Comparison of ENCODE assay signal across 9 cellular contexts in genomic region chr2:236972491-236973379, GRCh38.
A peak's percentile ranks its signal among the peaks of the same experiment; 100 is the strongest.
DNase-seq lines count a peak whose midpoint lies in the region; ATAC-seq and FAIRE-seq lines count a peak whose summit lies in the region.
"Had no signal": no experiment of that assay in that cellular context is flagged by ENCODE, and none has a peak within 500 bp of the region (broad histone marks: within the 10 kb centered on the region; RNA-seq: fewer than 3 reads in every experiment).

No MANE protein-coding gene starts in this region.

- H3K4me1 Mint-ChIP-seq in activated naive CD4-positive, alpha-beta T cell treated with anti-CD3 and anti-CD28 coated beads, Interleukin-2, amount 50 U/mL, for 24 hours: peaks cover 36% of the 10 kb centered on the region

- no peak overlapping the region for H3K4me3 Mint-ChIP-seq in activated naive CD4-positive, alpha-beta T cell treated with anti-CD3 and anti-CD28 coated beads, Interleukin-2, amount 50 U/mL, for 24 hours

- H3K36me3 Mint-ChIP-seq in activated naive CD4-positive, alpha-beta T cell treated with anti-CD3 and anti-CD28 coated beads, Interleukin-2, amount 50 U/mL, for 24 hours: no peaks in the 10 kb centered on the region

- FAIRE-seq in urothelium cell line (lab: Jason Lieb, UNC): no peak
- FAIRE-seq: islet of Langerhans had no signal

- no peak for DNase-seq in activated naive CD4-positive, alpha-beta T cell treated with Interleukin-2 at 50 U/mL for 16 hours
- DNase-seq in amniotic epithelial cell (ENCODE audit: low read depth) (peak; percentile 80), kidney glomerular epithelial cell (lab: John Stamatoyannopoulos, UW) (peak; percentile 50), urothelium cell line (ENCODE audit: low spot score) (peak; percentile 75)
- no peak for DNase-seq in activated CD4-positive, CD25-positive, alpha-beta regulatory T cell treated with anti-CD3 and anti-CD28 coated beads, Interleukin-2, amount 50 U/mL, for 72 hours

- H3K27ac Mint-ChIP-seq in activated naive CD4-positive, alpha-beta T cell treated with anti-CD3 and anti-CD28 coated beads, Interleukin-2, amount 50 U/mL, for 24 hours: peak overlapping the region; percentile 36

- H3K9me3 Mint-ChIP-seq in activated naive CD4-positive, alpha-beta T cell treated with anti-CD3 and anti-CD28 coated beads, Interleukin-2, amount 50 U/mL, for 24 hours: no peaks in the 10 kb centered on the region

- H3K27me3 Mint-ChIP-seq in activated naive CD4-positive, alpha-beta T cell treated with anti-CD3 and anti-CD28 coated beads, Interleukin-2, amount 50 U/mL, for 24 hours: no peaks in the 10 kb centered on the region

- ATAC-seq in HG02763 (IDR thresholded peaks at IDR 0.05; ENCODE audit: unreplicated experiment) (no peak), HG03520 (IDR thresholded peaks at IDR 0.05; ENCODE audit: unreplicated experiment) (no peak)

Comparison
In these comparisons a context has a peak if more than half of its experiments do, and no peak if none do; other contexts are left out.
1. DNase-seq: peak in amniotic epithelial cell (single experiment), kidney glomerular epithelial cell (single experiment) and urothelium cell line (single experiment); none in activated naive CD4-positive, alpha-beta T cell treated with Interleukin-2 at 50 U/mL for 16 hours (single experiment) and activated CD4-positive, CD25-positive, alpha-beta regulatory T cell treated with anti-CD3 and anti-CD28 coated beads, Interleukin-2, amount 50 U/mL, for 72 hours (single experiment).